In genomic region chr20:47501483-47502270, GRCh38 we compare ENCODE assay signal across 8 cellular contexts. TPM values are rescaled to one million over a fixed set of nuclear protein-coding genes. Genes with fewer than 3 reads are reported as not detected.
DNase-seq lines count a peak whose midpoint lies in the region; ATAC-seq and TF ChIP-seq lines count a peak whose summit lies in the region.

Gene NCOA3 (plus strand): TSS chr20:47501887. CDS start chr20:47622248, 120,361 bp downstream.

- ATAC-seq in GM18907 (IDR thresholded peaks at IDR 0.05; ENCODE audit: unreplicated experiment) = peak; percentile 77
- peak; percentile 68 for ATAC-seq in HG03159 (IDR thresholded peaks at IDR 0.05; ENCODE audit: unreplicated experiment)
- ATAC-seq in activated B cell treated with CpG ODN at 0.5 μM for 24 hours (ENCODE audit: low read depth) = peak; percentile 89

- peak within 1 kb of the TSS; percentile 100 for H3K4me3 Mint-ChIP-seq in activated B cell treated with CpG ODN at 0.5 μM for 24 hours

- peak within 1 kb of the TSS; percentile 98 for H3K27ac Mint-ChIP-seq in activated B cell treated with CpG ODN at 0.5 μM for 24 hours

- H3K4me1 Mint-ChIP-seq in activated B cell treated with CpG ODN at 0.5 μM for 24 hours = peaks cover 59% of the 10 kb centered on the region

- no peaks in the 10 kb centered on the region for H3K27me3 Mint-ChIP-seq in activated B cell treated with CpG ODN at 0.5 μM for 24 hours

- H3K27ac ChIP-seq in caudate nucleus (ENCODE audit: low read depth, low read length) = peak within 1 kb of the TSS; percentile 72

- no peak for TF ChIP-seq CTCF in activated B cell treated with CpG ODN at 0.5 μM for 24 hours (IDR thresholded peaks at IDR 0.05)

- POLR2A ChIA-PET in activated B cell treated with CpG ODN at 0.5 μM for 24 hours (lab: Charles Lee) = interaction anchor here (0.6 to 7.4 kb wide), 38 partner anchors 12 to 238 kb away, joined by 3 to 295 read pairs (median 6); partner anchors contain the start of gene ZMYND8

- CTCF ChIA-PET in activated B cell treated with CpG ODN at 0.5 μM for 24 hours (lab: Charles Lee) = interaction anchor here (0.7 to 3.2 kb wide), 14 partner anchors 13 to 119 kb away, joined by 3 to 30 read pairs (median 5); no protein-coding TSS in a partner anchor

- DNase-seq in AG08396 (ENCODE audit: low spot score) = peak; percentile 97
- DNase-seq in NCI-H345 (lab: John Stamatoyannopoulos, UW) = peak; percentile 98
- DNase-seq in activated B cell treated with CpG ODN at 0.5 μM for 24 hours = peak; percentile 89
- peak in 60 of 61 donors; percentile 41 to 96 (median 88) for DNase-seq in caudate nucleus (lab: John Stamatoyannopoulos, UW)
- peak; percentile 94 for DNase-seq in iris pigment epithelial cell (ENCODE audit: low read depth)
- DNase-seq in stimulated activated CD4-positive, alpha-beta T cell treated with anti-CD3 and anti-CD28 coated beads, Interleukin-12 subunit alpha, Interleukin-12 subunit beta, amount 100 ng/mL, for 24 hours (ENCODE audit: low read depth in 2 of 2) = peak; percentile 86 to 97

- no peaks in the 10 kb centered on the region for H3K9me3 Mint-ChIP-seq in activated B cell treated with CpG ODN at 0.5 μM for 24 hours

- intact Hi-C loops in activated B cell treated with CpG ODN at 0.5 μM for 24 hours (cut with micrococcal nuclease) = loop anchor here (1.0 to 5.0 kb wide), 12 partner anchors 8 to 229 kb away; no protein-coding TSS in a partner anchor

- peaks cover 24% of the 10 kb centered on the region for H3K36me3 Mint-ChIP-seq in activated B cell treated with CpG ODN at 0.5 μM for 24 hours (ENCODE audit: low read depth)

RNA-seq across cellular contexts. Expression of gene NCOA3, which starts in this region (rescaled TPM):
- total RNA-seq in activated B cell treated with CpG ODN at 0.5 μM for 24 hours = 186 and 187 TPM in 2 replicates

Comparison
In these comparisons a context has a peak if more than half of its experiments do, and no peak if none do; other contexts are left out.
1. Peak in every context shown above with its lines: DNase-seq, ATAC-seq and H3K27ac ChIP-seq.